12 cellular contexts compared by ENCODE assay signal in genomic region chr13:24224232-24224680, GRCh38.
DNase-seq lines count a peak whose midpoint lies in the region; ATAC-seq and TF ChIP-seq lines count a peak whose summit lies in the region.
"Had no signal": no experiment of that assay in that cellular context is flagged by ENCODE, and none has a peak within 500 bp of the region (broad histone marks: within the 10 kb centered on the region; RNA-seq: fewer than 3 reads in every experiment).

No MANE protein-coding gene starts in this region.

- no peak overlapping the region for H3K18ac ChIP-seq in neuronal stem cell (ENCODE audit: low read length)

- H3K36me3 ChIP-seq in Peyer's patch (peaks cover 0 to 23% (median 0%) of the 10 kb centered on the region in 3 donors), lower lobe of right lung (peaks cover 14% of the 10 kb centered on the region), neuronal stem cell (replicated peaks in 1 of 2; ENCODE audit: control insufficient read depth in 2 of 2, insufficient read depth in 2 of 2, low read length in 2 of 2) (peaks cover 15 to 49% of the 10 kb centered on the region in 2 donors)

- TF ChIP-seq POLR2A in Peyer's patch (IDR thresholded peaks at IDR 0.05), result no peak

- H3K4me2 ChIP-seq in neuronal stem cell (ENCODE audit: insufficient read depth, low read length, poor library complexity, severe bottlenecking), result no peak overlapping the region

- no peak overlapping the region for H3K23ac ChIP-seq in neuronal stem cell (ENCODE audit: low read depth, low read length, poor library complexity)

- H3K4me1 Mint-ChIP-seq in CD4-positive, alpha-beta T cell (ENCODE audit: low read depth), result peaks cover 21% of the 10 kb centered on the region

- H4K91ac ChIP-seq in neuronal stem cell (ENCODE audit: low read depth, low read length, poor library complexity), result no peak overlapping the region

- H3K14ac ChIP-seq in neuronal stem cell (ENCODE audit: low read length), result no peak overlapping the region

- WGBS in neuronal stem cell (ENCODE audit: extremely low coverage in 2 of 2, insufficient read length in 2 of 2, insufficient replicate concordance in 1 of 2), 2 donors, result no CpG with 5 or more reads among the region's 9 CpGs

- H2BK12ac ChIP-seq in neuronal stem cell (ENCODE audit: low read length), result no peak overlapping the region

- H4K8ac ChIP-seq in neuronal stem cell (ENCODE audit: low read depth, low read length), result no peak overlapping the region

- H3K4me3 Mint-ChIP-seq in CD4-positive, alpha-beta T cell, result peak overlapping the region; percentile 69

- H3K27ac Mint-ChIP-seq in CD4-positive, alpha-beta T cell, result no peak overlapping the region

- H3K4ac ChIP-seq in neuronal stem cell (ENCODE audit: low read length), result no peak overlapping the region

- POLR2A ChIA-PET in CD4-positive, alpha-beta T cell (lab: Charles Lee), result interaction anchor here (0.6 to 1.5 kb wide), 3 partner anchors 9 to 155 kb away, joined by 3 to 4 read pairs (median 3); no protein-coding TSS in a partner anchor

- H3K27ac ChIP-seq in CD4-positive, alpha-beta T cell (ENCODE audit: low read depth, low read length), result no peak overlapping the region
- H3K27ac ChIP-seq in Peyer's patch (peak overlapping the region in 1 of 4 donors; percentile 62), lower lobe of right lung (peak overlapping the region; percentile 34), neuronal stem cell (replicated peaks; ENCODE audit: low read length) (no peak overlapping the region)
- H3K27ac ChIP-seq: C4-2B had no signal

- no peak overlapping the region for H3K9ac ChIP-seq in neuronal stem cell (ENCODE audit: low read depth, low read length, poor library complexity)

- no peak overlapping the region for H2BK120ac ChIP-seq in neuronal stem cell (ENCODE audit: low read depth, low read length)

- DNase-seq in CD4-positive, alpha-beta T cell, result no peak
- DNase-seq in Peyer's patch, result no peak
- no peak for DNase-seq in lower lobe of right lung
- DNase-seq in neuronal stem cell (ENCODE audit: low spot score), result no peak
- no peak for DNase-seq in NK-92 (lab: John Stamatoyannopoulos, UW; ENCODE audit: unreplicated experiment)
- DNase-seq in iPS-NIHi11 (ENCODE audit: low spot score), result no peak
- DNase-seq in NCI-H2107 (lab: John Stamatoyannopoulos, UW), result no peak
- DNase-seq: activated gamma-delta T cell, MV-4-11, NCI-H345 had no signal

- no peaks in the 10 kb centered on the region for H3K9me3 ChIP-seq in CD4-positive, alpha-beta T cell (ENCODE audit: control insufficient read depth, low read length)
- H3K9me3 ChIP-seq in Peyer's patch (no peaks in the 10 kb centered on the region), lower lobe of right lung (no peaks in the 10 kb centered on the region), neuronal stem cell (replicated peaks in 1 of 2; ENCODE audit: control insufficient read depth in 2 of 2, insufficient read depth in 1 of 2, low read depth in 1 of 2, low read length in 2 of 2) (no peaks in the 10 kb centered on the region)

- no peaks in the 10 kb centered on the region for H3K27me3 ChIP-seq in CD4-positive, alpha-beta T cell (ENCODE audit: control insufficient read depth, insufficient read depth, low read length)
- H3K27me3 ChIP-seq in Peyer's patch, result no peaks in the 10 kb centered on the region
- no peaks in the 10 kb centered on the region for H3K27me3 ChIP-seq in lower lobe of right lung (ENCODE audit: low read depth)
- no peaks in the 10 kb centered on the region for H3K27me3 ChIP-seq in neuronal stem cell (ENCODE audit: control insufficient read depth in 3 of 3, insufficient read depth in 3 of 3, low read depth in 1 of 3, low read length in 3 of 3)

- TF ChIP-seq CTCF in CD4-positive, alpha-beta T cell (IDR thresholded peaks at IDR 0.05), result no peak
- TF ChIP-seq CTCF in Peyer's patch (IDR thresholded peaks at IDR 0.05), result no peak
- TF ChIP-seq CTCF in lower lobe of right lung (IDR thresholded peaks at IDR 0.05), result no peak

- peaks cover 3% of the 10 kb centered on the region for H3K79me1 ChIP-seq in neuronal stem cell (ENCODE audit: low read depth, low read length)

- CTCF ChIA-PET in CD4-positive, alpha-beta T cell (lab: Charles Lee), result no interaction called here

- H3K9me3 Mint-ChIP-seq in CD4-positive, alpha-beta T cell, result no peaks in the 10 kb centered on the region

- H2BK5ac ChIP-seq in neuronal stem cell (ENCODE audit: low read length), result no peak overlapping the region

- no peaks in the 10 kb centered on the region for H3K36me3 Mint-ChIP-seq in CD4-positive, alpha-beta T cell (ENCODE audit: low read depth)

- H2BK15ac ChIP-seq in neuronal stem cell (ENCODE audit: low read length), result no peak overlapping the region

- no peak for ATAC-seq in CD4-positive, alpha-beta T cell (ENCODE audit: poor library complexity)
- ATAC-seq in GM18867 (IDR thresholded peaks at IDR 0.05; ENCODE audit: unreplicated experiment) (peak; percentile 2), lower lobe of right lung (peak in 1 of 2 donors; percentile 4)

- H3K4me3 ChIP-seq in Peyer's patch (peak overlapping the region in 3 of 4 donors; percentile 8 to 32 (median 31)), lower lobe of right lung (peak overlapping the region; percentile 17), neuronal stem cell (ENCODE audit: low read length in 2 of 2) (no peak overlapping the region)

- H3K27me3 Mint-ChIP-seq in CD4-positive, alpha-beta T cell, result no peaks in the 10 kb centered on the region

- H2AK5ac ChIP-seq in neuronal stem cell (ENCODE audit: low read depth, low read length), result no peak overlapping the region

- H3K4me1 ChIP-seq in Peyer's patch (peaks cover 0 to 12% (median 0%) of the 10 kb centered on the region in 4 donors), lower lobe of right lung (peaks cover 33% of the 10 kb centered on the region), neuronal stem cell (ENCODE audit: control insufficient read depth in 2 of 2, insufficient read depth in 1 of 2, low read depth in 1 of 2, low read length in 2 of 2) (peaks cover 0 to 1% of the 10 kb centered on the region in 2 donors)

- H2AFZ ChIP-seq in neuronal stem cell (ENCODE audit: low read length), result no peak overlapping the region

- intact Hi-C loops in CD4-positive, alpha-beta T cell (cut with DNase I, micrococcal nuclease), result loop anchor here in 1 of 2 experiments (5.0 kb wide), 1 partner anchor 252 kb away; no protein-coding TSS in a partner anchor
- intact Hi-C loops in lower lobe of right lung (cut with DNase I), result loop anchor here (10.0 kb wide), 2 partner anchors 169 to 199 kb away; no protein-coding TSS in a partner anchor

Comparison
In these comparisons a context has a peak if more than half of its experiments do, and no peak if none do; other contexts are left out.
1. H3K4me3 ChIP-seq: peak in Peyer's patch (3 of 4) and lower lobe of right lung (single experiment); none in neuronal stem cell (0 of 2).